10 cellular contexts compared by ENCODE assay signal in genomic region chr4:1795304-1796195, GRCh38. TPM values are rescaled to one million over a fixed set of nuclear protein-coding genes. Genes with fewer than 3 reads are reported as not detected.
DNase-seq lines count a peak whose midpoint lies in the region; ATAC-seq and TF ChIP-seq lines count a peak whose summit lies in the region.
"Had no signal": no experiment of that assay in that cellular context is flagged by ENCODE, and none has a peak within 500 bp of the region (broad histone marks: within the 10 kb centered on the region; RNA-seq: fewer than 3 reads in every experiment).

No MANE protein-coding gene starts in this region.

- no peaks in the 10 kb centered on the region for H3K79me1 ChIP-seq in H9 (ENCODE audit: insufficient read depth, low read depth, low read length, poor library complexity, severe bottlenecking)

- H2AFZ ChIP-seq in H9 (ENCODE audit: low read length): no peak overlapping the region

- H3K9me3 Mint-ChIP-seq in H9 (no peaks in the 10 kb centered on the region), immature natural killer cell (peaks cover 0 to 2% (median 0%) of the 10 kb centered on the region in 6 donors)
- no peaks in the 10 kb centered on the region for H3K9me3 Mint-ChIP-seq in effector memory CD8-positive, alpha-beta T cell

- no peak overlapping the region for H2BK5ac ChIP-seq in H9 (ENCODE audit: insufficient read length, low read length)

- TF ChIP-seq CTCF in H9 (conservative IDR thresholded peaks at IDR 0.05) (no peak), GM10266 (IDR thresholded peaks at IDR 0.05; ENCODE audit: control insufficient read depth, insufficient read depth, low read depth, missing control alignments) (no peak)

- peaks cover 29% of the 10 kb centered on the region for H3K27me3 Mint-ChIP-seq in H9 (ENCODE audit: low read depth)
- peaks cover 13% of the 10 kb centered on the region for H3K27me3 Mint-ChIP-seq in T-helper 17 cell
- H3K27me3 Mint-ChIP-seq in immature natural killer cell (ENCODE audit: low read depth in 3 of 3): peaks cover 1 to 13% (median 8%) of the 10 kb centered on the region in 3 donors
- peaks cover 13 to 59% of the 10 kb centered on the region in 2 donors for H3K27me3 Mint-ChIP-seq in effector memory CD8-positive, alpha-beta T cell

- no peak overlapping the region for H3K4me2 ChIP-seq in H9 (ENCODE audit: insufficient read depth, insufficient read length, low read length)

- H4K5ac ChIP-seq in H9 (ENCODE audit: insufficient read length, low read depth, low read length): no peak overlapping the region

- ATAC-seq in T-helper 17 cell (no peak), GM21737 (IDR thresholded peaks at IDR 0.05; ENCODE audit: unreplicated experiment) (no peak)
- ATAC-seq in effector memory CD8-positive, alpha-beta T cell (replicated peaks): no peak

- H3K27ac ChIP-seq in H9 (ENCODE audit: insufficient read length, low read depth, low read length): no peak overlapping the region
- no peak overlapping the region for H3K27ac ChIP-seq in rectal smooth muscle tissue (ENCODE audit: low read depth, low read length)

- no peaks in the 10 kb centered on the region for H4K20me1 ChIP-seq in H9 (ENCODE audit: control insufficient read depth, insufficient read depth, insufficient read length)

- peaks cover 4 to 16% of the 10 kb centered on the region in 2 experiments; a peak in 2 of 4 replicates for H3K4me1 Mint-ChIP-seq in H9
- H3K4me1 Mint-ChIP-seq in T-helper 17 cell: peaks cover 2% of the 10 kb centered on the region
- peaks cover 0 to 1% of the 10 kb centered on the region in 2 donors for H3K4me1 Mint-ChIP-seq in immature natural killer cell
- no peaks in the 10 kb centered on the region for H3K4me1 Mint-ChIP-seq in effector memory CD8-positive, alpha-beta T cell (ENCODE audit: low read depth in 2 of 2)

- H3K23me2 ChIP-seq in H9 (ENCODE audit: insufficient read length, low read depth, low read length, poor library complexity, severe bottlenecking): peaks cover 7% of the 10 kb centered on the region

- H3K79me2 ChIP-seq in H9 (ENCODE audit: insufficient read depth, low read length): no peaks in the 10 kb centered on the region

- H3K56ac ChIP-seq in H9 (ENCODE audit: insufficient read length, low read depth, low read length): no peak overlapping the region

- no CpG with 5 or more reads among the region's 32 CpGs for WGBS in H9 (ENCODE audit: extremely low coverage, insufficient read length, low lambda C conversion rate)

- no peak overlapping the region for H2BK120ac ChIP-seq in H9 (ENCODE audit: low read depth, low read length, poor library complexity, severe bottlenecking)

- DNase-seq in H9 (no peak), T-helper 17 cell (no peak), iPS-NIHi7 (ENCODE audit: extremely low spot score) (peak; percentile 78), GM10266 (ENCODE audit: extremely low spot score) (no peak), immature natural killer cell (no peak)
- no peak for DNase-seq in effector memory CD8-positive, alpha-beta T cell
- DNase-seq: cortex of kidney had no signal

- H3K4me3 Mint-ChIP-seq in H9: peak overlapping the region; percentile 58 to 62; a peak in 4 of 5 replicates
- peak overlapping the region; percentile 43 for H3K4me3 Mint-ChIP-seq in T-helper 17 cell
- no peak overlapping the region for H3K4me3 Mint-ChIP-seq in immature natural killer cell
- H3K4me3 Mint-ChIP-seq in effector memory CD8-positive, alpha-beta T cell: no peak overlapping the region

- peak overlapping the region; percentile 27 for H3K4me3 ChIP-seq in rectal smooth muscle tissue (ENCODE audit: low read length)

- no peak overlapping the region for H3K14ac ChIP-seq in H9 (ENCODE audit: insufficient read depth, low read length)

- H3K4ac ChIP-seq in H9 (ENCODE audit: low read depth, low read length): no peak overlapping the region

- no peak overlapping the region for H3T11ph ChIP-seq in H9 (ENCODE audit: low read length)

- H3K36me3 ChIP-seq in rectal smooth muscle tissue (ENCODE audit: control insufficient read depth, insufficient read depth, low read length): no peaks in the 10 kb centered on the region

- H3K36me3 Mint-ChIP-seq in H9 (ENCODE audit: insufficient read depth in 1 of 3, low read depth in 3 of 3) (peaks cover 1 to 24% (median 16%) of the 10 kb centered on the region in 3 experiments; a peak in 5 of 7 replicates), T-helper 17 cell (ENCODE audit: low read depth) (no peaks in the 10 kb centered on the region), immature natural killer cell (no peaks in the 10 kb centered on the region)
- H3K36me3 Mint-ChIP-seq in effector memory CD8-positive, alpha-beta T cell (ENCODE audit: insufficient read depth): peaks cover 5% of the 10 kb centered on the region

- no peak overlapping the region for H3K9ac ChIP-seq in H9 (ENCODE audit: extremely low read depth, insufficient read length, low read length)
- H3K9ac ChIP-seq in rectal smooth muscle tissue (ENCODE audit: low read length): no peak overlapping the region

- H2BK20ac ChIP-seq in H9 (ENCODE audit: low read depth, low read length, poor library complexity, severe bottlenecking): no peak overlapping the region

- no peak overlapping the region for H2BK15ac ChIP-seq in H9 (ENCODE audit: low read depth, low read length)

- H3K27me3 ChIP-seq in H9 (ENCODE audit: insufficient read depth, low read length) (peaks cover 2% of the 10 kb centered on the region; the same call in 1 of the 2 replicates), rectal smooth muscle tissue (ENCODE audit: control insufficient read depth, insufficient read depth, low read length) (peaks cover 21% of the 10 kb centered on the region)

- no peak overlapping the region for H4K8ac ChIP-seq in H9 (replicated peaks; ENCODE audit: insufficient read length, low read depth, low read length)

- no peak overlapping the region for H2BK12ac ChIP-seq in H9 (ENCODE audit: insufficient read length, low read depth, low read length)

- no peak overlapping the region for H3K18ac ChIP-seq in H9 (ENCODE audit: insufficient read length, low read depth, low read length)

- H3K27ac Mint-ChIP-seq in H9 (no peak overlapping the region), T-helper 17 cell (no peak overlapping the region), immature natural killer cell (no peak overlapping the region)
- no peak overlapping the region for H3K27ac Mint-ChIP-seq in effector memory CD8-positive, alpha-beta T cell

- H3K9me3 ChIP-seq in H9 (ENCODE audit: control insufficient read depth, low read depth, low read length) (no peaks in the 10 kb centered on the region), T-helper 17 cell (ENCODE audit: control insufficient read depth, low read length, poor library complexity, severe bottlenecking) (no peaks in the 10 kb centered on the region)

- no peaks in the 10 kb centered on the region for H3K4me1 ChIP-seq in H9 (ENCODE audit: insufficient read depth, low read length)
- no peaks in the 10 kb centered on the region for H3K4me1 ChIP-seq in rectal smooth muscle tissue (ENCODE audit: control insufficient read depth, insufficient read depth, low read length)

- H4K91ac ChIP-seq in H9 (ENCODE audit: insufficient read length, low read depth, low read length): no peak overlapping the region

- no peak overlapping the region for H2AK5ac ChIP-seq in H9 (ENCODE audit: insufficient read length, low read length)

- H3K23ac ChIP-seq in H9 (ENCODE audit: insufficient read length, low read depth, low read length): no peak overlapping the region

RNA-seq across cellular contexts. Expression of gene FGFR3, which starts 2.5 kb away (rescaled TPM):
- total RNA-seq in H9 (2021) (75.7 and 81.2 TPM in 2 replicates), T-helper 17 cell (under 1 TPM in 1 of 2 donors, not detected in 1; 0.12 TPM)
- polyA plus RNA-seq in immature natural killer cell: not detected
- total RNA-seq: RPMI7951 had no signal

Comparison
In these comparisons a context has a peak if more than half of its experiments do, and no peak if none do; other contexts are left out.
1. H3K4me3 Mint-ChIP-seq: peak in H9 (2 of 2) and T-helper 17 cell (single experiment); none in immature natural killer cell (0 of 5) and effector memory CD8-positive, alpha-beta T cell (0 of 2).
2. RNA of gene FGFR3, which starts 2.5 kb away (total RNA-seq): 75.7 to 81.2 TPM in H9; 0.12 TPM in T-helper 17 cell; every median in the first group is over 10 times any median in the second.